Comparison of ENCODE assay signal across 17 cellular contexts in genomic region chr19:35125746-35126623, GRCh38. TPM values are rescaled to one million over a fixed set of nuclear protein-coding genes. Genes with fewer than 3 reads are reported as not detected.
A peak's percentile ranks its signal among the peaks of the same experiment; 100 is the strongest.
DNase-seq lines count a peak whose midpoint lies in the region; ATAC-seq and TF ChIP-seq lines count a peak whose summit lies in the region.
"Had no signal": no experiment of that assay in that cellular context is flagged by ENCODE, and none has a peak within 500 bp of the region (broad histone marks: within the 10 kb centered on the region; RNA-seq: fewer than 3 reads in every experiment).

No MANE protein-coding gene starts in this region.

- no peaks in the 10 kb centered on the region for H3K27me3 Mint-ChIP-seq in activated CD8-positive, alpha-beta T cell treated with anti-CD3 and anti-CD28 coated beads, Interleukin-2, amount 10 ng/mL, durations not matched to agents 7 days and 5 days (ENCODE audit: low read depth)
- no peaks in the 10 kb centered on the region for H3K27me3 Mint-ChIP-seq in activated CD8-positive, alpha-beta T cell treated with anti-CD3 and anti-CD28 coated beads for 36 hours
- no peaks in the 10 kb centered on the region for H3K27me3 Mint-ChIP-seq in natural killer cell treated with Interleukin-12 subunit alpha and Interleukin-12 subunit beta and Interleukin-15 and Interleukin-18, amount 100 ng/mL, for 72 hours
- H3K27me3 Mint-ChIP-seq in CD8-positive, alpha-beta T cell (ENCODE audit: low read depth) = no peaks in the 10 kb centered on the region
- H3K27me3 Mint-ChIP-seq: CD4-positive, alpha-beta memory T cell had no signal

- CTCF ChIA-PET in activated CD8-positive, alpha-beta T cell treated with anti-CD3 and anti-CD28 coated beads, Interleukin-2, amount 10 ng/mL, durations not matched to agents 7 days and 5 days (lab: Charles Lee) = interaction anchor here (1.1 to 1.2 kb wide), 2 partner anchors 12 to 16 kb away, joined by 3 to 4 read pairs; no protein-coding TSS in a partner anchor
- CTCF ChIA-PET in activated CD8-positive, alpha-beta T cell treated with anti-CD3 and anti-CD28 coated beads for 36 hours (lab: Charles Lee) = interaction anchor here (0.8 to 2.1 kb wide), 6 partner anchors 9 to 59 kb away, joined by 3 to 11 read pairs (median 4); partner anchors contain the start of gene LGI4
- CTCF ChIA-PET in CD8-positive, alpha-beta T cell (lab: Charles Lee) = interaction anchor here (1.8 to 2.6 kb wide), 4 partner anchors 11 to 15 kb away, joined by 4 to 11 read pairs (median 8); partner anchors contain the start of gene FXYD3

- H3K36me3 ChIP-seq in thyroid gland = no peaks in the 10 kb centered on the region
- no peaks in the 10 kb centered on the region for H3K36me3 ChIP-seq in CD8-positive, alpha-beta T cell (ENCODE audit: insufficient read depth, low read length)

- no peaks in the 10 kb centered on the region for H3K27me3 ChIP-seq in thyroid gland
- H3K27me3 ChIP-seq in CD8-positive, alpha-beta T cell (ENCODE audit: insufficient read depth, low read length) = no peaks in the 10 kb centered on the region
- H3K27me3 ChIP-seq: body of pancreas had no signal

- no peaks in the 10 kb centered on the region for H3K9me3 ChIP-seq in thyroid gland
- H3K9me3 ChIP-seq in CD8-positive, alpha-beta T cell (ENCODE audit: low read length) = no peaks in the 10 kb centered on the region
- H3K9me3 ChIP-seq: body of pancreas had no signal

- H3K9me3 Mint-ChIP-seq in activated CD8-positive, alpha-beta T cell treated with anti-CD3 and anti-CD28 coated beads, Interleukin-2, amount 10 ng/mL, durations not matched to agents 7 days and 5 days (ENCODE audit: insufficient read depth) = no peaks in the 10 kb centered on the region
- no peaks in the 10 kb centered on the region for H3K9me3 Mint-ChIP-seq in activated CD8-positive, alpha-beta T cell treated with anti-CD3 and anti-CD28 coated beads for 36 hours
- H3K9me3 Mint-ChIP-seq in natural killer cell treated with Interleukin-12 subunit alpha and Interleukin-12 subunit beta and Interleukin-15 and Interleukin-18, amount 100 ng/mL, for 72 hours = no peaks in the 10 kb centered on the region
- no peaks in the 10 kb centered on the region for H3K9me3 Mint-ChIP-seq in CD8-positive, alpha-beta T cell
- H3K9me3 Mint-ChIP-seq: CD4-positive, alpha-beta memory T cell had no signal

- H3K27ac ChIP-seq in cingulate gyrus (ENCODE audit: low read depth, low read length) = peak overlapping the region; percentile 100
- H3K27ac ChIP-seq in thyroid gland = peak overlapping the region in 2 of 3 donors; percentile 30 to 43
- H3K27ac ChIP-seq in CD8-positive, alpha-beta T cell (ENCODE audit: low read depth, low read length) = no peak overlapping the region
- H3K27ac ChIP-seq: body of pancreas had no signal

- peaks cover 0 to 16% of the 10 kb centered on the region in 2 donors for H3K4me1 ChIP-seq in thyroid gland
- H3K4me1 ChIP-seq in CD8-positive, alpha-beta T cell (ENCODE audit: insufficient read depth, low read length) = peaks cover 13% of the 10 kb centered on the region

- intact Hi-C loops in activated CD8-positive, alpha-beta T cell treated with anti-CD3 and anti-CD28 coated beads for 36 hours (cut with micrococcal nuclease) = no loop called here
- intact Hi-C loops in thyroid gland (cut with DNase I) = no loop called here
- intact Hi-C loops in CD8-positive, alpha-beta T cell (cut with DNase I, micrococcal nuclease) = no loop called here

- no peak overlapping the region for H3K4me3 ChIP-seq in thyroid gland (replicated peaks in 1 of 3)
- H3K4me3 ChIP-seq in CD8-positive, alpha-beta T cell (ENCODE audit: low read depth, low read length) = no peak overlapping the region
- H3K4me3 ChIP-seq: body of pancreas had no signal

- TF ChIP-seq POLR2A in thyroid gland (IDR thresholded peaks at IDR 0.05) = no peak

- 88 to 97% methylated on average over 5 to 14 of the region's 35 CpGs for WGBS in thyroid gland, 2 donors

- H3K4me3 Mint-ChIP-seq in activated CD8-positive, alpha-beta T cell treated with anti-CD3 and anti-CD28 coated beads, Interleukin-2, amount 10 ng/mL, durations not matched to agents 7 days and 5 days = no peak overlapping the region
- no peak overlapping the region for H3K4me3 Mint-ChIP-seq in activated CD8-positive, alpha-beta T cell treated with anti-CD3 and anti-CD28 coated beads for 36 hours
- H3K4me3 Mint-ChIP-seq in natural killer cell treated with Interleukin-12 subunit alpha and Interleukin-12 subunit beta and Interleukin-15 and Interleukin-18, amount 100 ng/mL, for 72 hours = peak overlapping the region; percentile 30
- no peak overlapping the region for H3K4me3 Mint-ChIP-seq in CD8-positive, alpha-beta T cell

- H3K27ac Mint-ChIP-seq in activated CD8-positive, alpha-beta T cell treated with anti-CD3 and anti-CD28 coated beads, Interleukin-2, amount 10 ng/mL, durations not matched to agents 7 days and 5 days = peak overlapping the region; percentile 11
- no peak overlapping the region for H3K27ac Mint-ChIP-seq in activated CD8-positive, alpha-beta T cell treated with anti-CD3 and anti-CD28 coated beads for 36 hours
- peak overlapping the region in 1 of 2 donors; percentile 58 for H3K27ac Mint-ChIP-seq in natural killer cell treated with Interleukin-12 subunit alpha and Interleukin-12 subunit beta and Interleukin-15 and Interleukin-18, amount 100 ng/mL, for 72 hours
- no peak overlapping the region for H3K27ac Mint-ChIP-seq in CD8-positive, alpha-beta T cell

- ATAC-seq in activated CD8-positive, alpha-beta T cell treated with anti-CD3 and anti-CD28 coated beads, Interleukin-2, amount 10 ng/mL, durations not matched to agents 7 days and 5 days = no peak
- ATAC-seq in activated CD8-positive, alpha-beta T cell treated with anti-CD3 and anti-CD28 coated beads for 36 hours = no peak
- ATAC-seq in natural killer cell treated with Interleukin-12 subunit alpha and Interleukin-12 subunit beta and Interleukin-15 and Interleukin-18, amount 100 ng/mL, for 72 hours = no peak
- no peak for ATAC-seq in HG03196 (IDR thresholded peaks at IDR 0.05; ENCODE audit: unreplicated experiment)
- ATAC-seq in CD8-positive, alpha-beta T cell = no peak
- ATAC-seq: body of pancreas, sciatic nerve had no signal

- no peak for TF ChIP-seq CTCF in activated CD8-positive, alpha-beta T cell treated with anti-CD3 and anti-CD28 coated beads for 36 hours (IDR thresholded peaks at IDR 0.05)
- no peak for TF ChIP-seq CTCF in thyroid gland (IDR thresholded peaks at IDR 0.05)
- no peak for TF ChIP-seq CTCF in CD8-positive, alpha-beta T cell (IDR thresholded peaks at IDR 0.05)

- H3K4me1 Mint-ChIP-seq in activated CD8-positive, alpha-beta T cell treated with anti-CD3 and anti-CD28 coated beads, Interleukin-2, amount 10 ng/mL, durations not matched to agents 7 days and 5 days (ENCODE audit: low read depth) = peaks cover 13% of the 10 kb centered on the region
- peaks cover 10% of the 10 kb centered on the region for H3K4me1 Mint-ChIP-seq in activated CD8-positive, alpha-beta T cell treated with anti-CD3 and anti-CD28 coated beads for 36 hours (ENCODE audit: low read depth)
- peaks cover 10 to 15% of the 10 kb centered on the region in 2 donors for H3K4me1 Mint-ChIP-seq in natural killer cell treated with Interleukin-12 subunit alpha and Interleukin-12 subunit beta and Interleukin-15 and Interleukin-18, amount 100 ng/mL, for 72 hours (ENCODE audit: low read depth in 2 of 2)
- peaks cover 13% of the 10 kb centered on the region for H3K4me1 Mint-ChIP-seq in CD8-positive, alpha-beta T cell (ENCODE audit: low read depth)

- POLR2A ChIA-PET in activated CD8-positive, alpha-beta T cell treated with anti-CD3 and anti-CD28 coated beads, Interleukin-2, amount 10 ng/mL, durations not matched to agents 7 days and 5 days (lab: Charles Lee) = no interaction called here
- POLR2A ChIA-PET in activated CD8-positive, alpha-beta T cell treated with anti-CD3 and anti-CD28 coated beads for 36 hours (lab: Charles Lee) = interaction anchor here (0.6 kb wide), 1 partner anchor 146 kb away, joined by 3 read pairs; no protein-coding TSS in a partner anchor
- POLR2A ChIA-PET in CD8-positive, alpha-beta T cell (lab: Charles Lee) = no interaction called here

- DNase-seq in activated CD8-positive, alpha-beta T cell treated with anti-CD3 and anti-CD28 coated beads, Interleukin-2, amount 10 ng/mL, durations not matched to agents 7 days and 5 days = no peak
- no peak for DNase-seq in activated CD8-positive, alpha-beta T cell treated with anti-CD3 and anti-CD28 coated beads for 36 hours
- no peak for DNase-seq in natural killer cell treated with Interleukin-12 subunit alpha and Interleukin-12 subunit beta and Interleukin-15 and Interleukin-18, amount 100 ng/mL, for 72 hours (ENCODE audit: low spot score)
- DNase-seq in thyroid gland = no peak
- DNase-seq in CD8-positive, alpha-beta T cell = no peak
- DNase-seq in AG08396 (ENCODE audit: low spot score) = no peak
- DNase-seq: 8988T; activated CD4-positive, alpha-beta T cell treated with anti-CD3 and anti-CD28 coated beads, Interleukin-2, amount 50 U/mL, for 48 hours; body of pancreas; CD4-positive, alpha-beta memory T cell; effector CD4-positive, alpha-beta T cell; NCI-H1105; stimulated activated CD4-positive, alpha-beta T cell treated with anti-CD3 and anti-CD28 coated beads, Interleukin-4, amount 100 ng/mL, for 1 hour had no signal

- no peaks in the 10 kb centered on the region for H3K36me3 Mint-ChIP-seq in activated CD8-positive, alpha-beta T cell treated with anti-CD3 and anti-CD28 coated beads, Interleukin-2, amount 10 ng/mL, durations not matched to agents 7 days and 5 days (ENCODE audit: low read depth)
- no peaks in the 10 kb centered on the region for H3K36me3 Mint-ChIP-seq in activated CD8-positive, alpha-beta T cell treated with anti-CD3 and anti-CD28 coated beads for 36 hours (ENCODE audit: low read depth)
- no peaks in the 10 kb centered on the region for H3K36me3 Mint-ChIP-seq in natural killer cell treated with Interleukin-12 subunit alpha and Interleukin-12 subunit beta and Interleukin-15 and Interleukin-18, amount 100 ng/mL, for 72 hours
- no peaks in the 10 kb centered on the region for H3K36me3 Mint-ChIP-seq in CD8-positive, alpha-beta T cell
- H3K36me3 Mint-ChIP-seq: CD4-positive, alpha-beta memory T cell had no signal

RNA-seq across cellular contexts. Expression of gene LGI4, which starts 8.9 kb away (rescaled TPM):
- total RNA-seq in activated CD8-positive, alpha-beta T cell treated with anti-CD3 and anti-CD28 coated beads, Interleukin-2, amount 10 ng/mL, durations not matched to agents 7 days and 5 days = under 1 TPM; 0.13 TPM
- total RNA-seq in activated CD8-positive, alpha-beta T cell treated with anti-CD3 and anti-CD28 coated beads for 36 hours = under 1 TPM; 0.25 to 0.27 TPM
- total RNA-seq in natural killer cell treated with Interleukin-12 subunit alpha and Interleukin-12 subunit beta and Interleukin-15 and Interleukin-18, amount 100 ng/mL, for 72 hours = not detected
- 10 to 100 TPM in 1 of 4 donors, 1 to 10 TPM in 3; 3.2 to 10.9 (median 6.9) TPM for total RNA-seq in thyroid gland
- total RNA-seq in CD8-positive, alpha-beta T cell = under 1 TPM; 0.72 to 0.90 TPM

RNA-seq across cellular contexts. Expression of gene FXYD3, which starts 10.4 kb away (rescaled TPM):
- total RNA-seq in activated CD8-positive, alpha-beta T cell treated with anti-CD3 and anti-CD28 coated beads, Interleukin-2, amount 10 ng/mL, durations not matched to agents 7 days and 5 days = not detected
- total RNA-seq in activated CD8-positive, alpha-beta T cell treated with anti-CD3 and anti-CD28 coated beads for 36 hours = not detected
- not detected for total RNA-seq in natural killer cell treated with Interleukin-12 subunit alpha and Interleukin-12 subunit beta and Interleukin-15 and Interleukin-18, amount 100 ng/mL, for 72 hours
- 1 to 10 TPM in 1 of 4 donors, not detected in 3; 1.1 TPM for total RNA-seq in thyroid gland
- not detected for total RNA-seq in CD8-positive, alpha-beta T cell
- total RNA-seq: CD4-positive, alpha-beta memory T cell; liver had no signal

RNA-seq across cellular contexts. Expression of gene FXYD1, which starts 12.6 kb away (rescaled TPM):
- total RNA-seq in activated CD8-positive, alpha-beta T cell treated with anti-CD3 and anti-CD28 coated beads, Interleukin-2, amount 10 ng/mL, durations not matched to agents 7 days and 5 days = 1 to 10 TPM; 1.3 to 1.4 TPM
- total RNA-seq in activated CD8-positive, alpha-beta T cell treated with anti-CD3 and anti-CD28 coated beads for 36 hours = 1 to 10 TPM in 1 of 2 experiments, not detected in 1; 1.9 TPM
- total RNA-seq in natural killer cell treated with Interleukin-12 subunit alpha and Interleukin-12 subunit beta and Interleukin-15 and Interleukin-18, amount 100 ng/mL, for 72 hours = not detected
- 10 to 100 TPM in 2 of 4 donors, 1 to 10 TPM in 2; 1.1 to 26.3 (median 8.8) TPM for total RNA-seq in thyroid gland
- total RNA-seq in CD8-positive, alpha-beta T cell = 1 to 10 TPM; 1.2 to 2.4 TPM

RNA-seq across cellular contexts. Expression of gene FXYD7, which starts 17.1 kb away (rescaled TPM):
- 1 to 10 TPM; 4.1 to 5.2 TPM for total RNA-seq in activated CD8-positive, alpha-beta T cell treated with anti-CD3 and anti-CD28 coated beads, Interleukin-2, amount 10 ng/mL, durations not matched to agents 7 days and 5 days
- total RNA-seq in activated CD8-positive, alpha-beta T cell treated with anti-CD3 and anti-CD28 coated beads for 36 hours = under 1 TPM in 1 of 2 experiments, not detected in 1; 0.38 TPM
- total RNA-seq in natural killer cell treated with Interleukin-12 subunit alpha and Interleukin-12 subunit beta and Interleukin-15 and Interleukin-18, amount 100 ng/mL, for 72 hours = not detected
- total RNA-seq in thyroid gland = 1 to 10 TPM in 1 of 4 donors, not detected in 3; 1.6 TPM
- 10 to 100 TPM; 12.1 to 13.5 TPM for total RNA-seq in CD8-positive, alpha-beta T cell

RNA-seq across cellular contexts. Expression of gene FXYD5, which starts 28.6 kb away (rescaled TPM):
- total RNA-seq in activated CD8-positive, alpha-beta T cell treated with anti-CD3 and anti-CD28 coated beads, Interleukin-2, amount 10 ng/mL, durations not matched to agents 7 days and 5 days = 100 to 1,000 TPM; 338 to 384 TPM
- total RNA-seq in activated CD8-positive, alpha-beta T cell treated with anti-CD3 and anti-CD28 coated beads for 36 hours = 100 to 1,000 TPM; 225 to 241 TPM
- 100 to 1,000 TPM; 141 to 236 TPM for total RNA-seq in natural killer cell treated with Interleukin-12 subunit alpha and Interleukin-12 subunit beta and Interleukin-15 and Interleukin-18, amount 100 ng/mL, for 72 hours
- 10 to 100 TPM in 3 of 4 donors, 1 to 10 TPM in 1; 9.3 to 52.4 (median 19.6) TPM for total RNA-seq in thyroid gland
- 100 to 1,000 TPM; 426 to 440 TPM for total RNA-seq in CD8-positive, alpha-beta T cell
